Comparison of ENCODE assay signal across 16 cellular contexts in genomic region chr1:104768466-104768865, GRCh38.
DNase-seq lines count a peak whose midpoint lies in the region; ATAC-seq and TF ChIP-seq lines count a peak whose summit lies in the region.
"Had no signal": no experiment of that assay in that cellular context is flagged by ENCODE, and none has a peak within 500 bp of the region (broad histone marks: within the 10 kb centered on the region; RNA-seq: fewer than 3 reads in every experiment).

No MANE protein-coding gene starts in this region.

- H3K36me3 ChIP-seq in stomach = no peaks in the 10 kb centered on the region
- H3K36me3 ChIP-seq: esophagus muscularis mucosa, Peyer's patch had no signal

- no peak for TF ChIP-seq POLR2A in stomach (IDR thresholded peaks at IDR 0.05)

- peak; percentile 44 for DNase-seq in kidney tubule cell (ENCODE audit: low spot score)
- no peak for DNase-seq in NCI-H748 treated with DMSO at 0.1 percent for 48 hours (lab: John Stamatoyannopoulos, UW)
- no peak for DNase-seq in NCI-H2227 treated with DMSO at 0.1 percent for 48 hours (lab: John Stamatoyannopoulos, UW)
- no peak for DNase-seq in stomach
- DNase-seq: activated CD4-positive, alpha-beta T cell treated with anti-CD3 and anti-CD28 coated beads for 1 hour; activated T-cell treated with anti-CD3 and anti-CD28 coated beads, Interleukin-2, amount 50 U/mL, for 24 hours; amygdala; C1 segment of cervical spinal cord; mammary epithelial cell; NCI-H1092; Peyer's patch had no signal

- no peaks in the 10 kb centered on the region for H3K27me3 ChIP-seq in stomach
- H3K27me3 ChIP-seq: esophagus muscularis mucosa, Peyer's patch had no signal

- TF ChIP-seq EP300 in stomach (IDR thresholded peaks at IDR 0.05) = no peak

- 58 to 72% (median 65%) methylated on average over 3 of the region's 3 CpGs for WGBS in stomach, 5 donors

- H3K9me3 ChIP-seq in stomach = no peaks in the 10 kb centered on the region
- H3K9me3 ChIP-seq: esophagus muscularis mucosa, Peyer's patch had no signal

- no peak for TF ChIP-seq CTCF in stomach (IDR thresholded peaks at IDR 0.05)

- H3K4me1 ChIP-seq in stomach = no peaks in the 10 kb centered on the region
- H3K4me1 ChIP-seq: esophagus muscularis mucosa, Peyer's patch had no signal

- ATAC-seq in GM19023 (IDR thresholded peaks at IDR 0.05; ENCODE audit: unreplicated experiment) (peak; percentile 54), GM21737 (IDR thresholded peaks at IDR 0.05; ENCODE audit: unreplicated experiment) (peak; percentile 75), HG03135 (IDR thresholded peaks at IDR 0.05; ENCODE audit: unreplicated experiment) (peak; percentile 68)

- no peak overlapping the region for H3K4me3 ChIP-seq in stomach
- H3K4me3 ChIP-seq: coronary artery, esophagus muscularis mucosa, Peyer's patch had no signal

- no peak overlapping the region for H3K27ac ChIP-seq in stomach
- H3K27ac ChIP-seq: coronary artery, esophagus muscularis mucosa, Peyer's patch had no signal

- intact Hi-C loops in stomach (cut with DNase I; ENCODE audit: low total_unique reads) = no loop called here
